In genomic region chr17:292016-292415, GRCh38 we compare ENCODE assay signal across 12 cellular contexts.
"Had no signal": no experiment of that assay in that cellular context is flagged by ENCODE, and none has a peak within 500 bp of the region (broad histone marks: within the 10 kb centered on the region; RNA-seq: fewer than 3 reads in every experiment).

No MANE protein-coding gene starts in this region.

- DNase-seq: activated CD4-positive, CD25-positive, alpha-beta regulatory T cell; activated naive CD8-positive, alpha-beta T cell treated with anti-CD3 and anti-CD28 coated beads for 36 hours; colonic mucosa; esophagus squamous epithelium; foreskin fibroblast; glutamatergic neuron; mesenchymal stem cell; stimulated activated CD4-positive, alpha-beta T cell treated with anti-CD3 and anti-CD28 coated beads, Interleukin-1b, Interleukin-23, amount 100 ng/mL, for 48 hours; T-helper 2 cell had no signal

- H3K27ac ChIP-seq: cardiac muscle cell, colonic mucosa, esophagus squamous epithelium had no signal

- H3K27me3 ChIP-seq: cardiac muscle cell, colonic mucosa had no signal

- ATAC-seq: SK-N-SH treated with all-trans-retinoic acid at 6 μM for 48 hours; stimulated activated memory B cell treated with anti-CD40 and anti-IgM and Interleukin-4, amounts not matched to agents 10 μg/mL and 1 μg/mL and 100 μg/mL, for 72 hours had no signal

- H3K4me1 ChIP-seq: colonic mucosa, esophagus squamous epithelium had no signal

- H3K36me3 ChIP-seq: cardiac muscle cell, colonic mucosa had no signal

- H3K4me3 ChIP-seq: cardiac muscle cell, colonic mucosa, esophagus squamous epithelium had no signal

- H3K9me3 ChIP-seq: colonic mucosa, esophagus squamous epithelium had no signal
